Comparison of ENCODE assay signal across 1 cellular context in genomic region chr2:159136405-159136804, GRCh38.
TF ChIP-seq lines count a peak whose summit lies in the region.

No MANE protein-coding gene starts in this region.

TF ChIP-seq in IMR-90, 13 proteins besides CTCF, POLR2A, EP300 and RAD21:
- TF ChIP-seq MAFK (IDR thresholded peaks at IDR 0.05; ENCODE audit: low read depth, low read length): no peak
- no peak for TF ChIP-seq MXI1 (IDR thresholded peaks at IDR 0.05; ENCODE audit: borderline replicate concordance, low read depth, low read length)
- no peak for TF ChIP-seq NFE2L2 (IDR thresholded peaks at IDR 0.05; ENCODE audit: low read depth, low read length)
- TF ChIP-seq, protein P1, sequence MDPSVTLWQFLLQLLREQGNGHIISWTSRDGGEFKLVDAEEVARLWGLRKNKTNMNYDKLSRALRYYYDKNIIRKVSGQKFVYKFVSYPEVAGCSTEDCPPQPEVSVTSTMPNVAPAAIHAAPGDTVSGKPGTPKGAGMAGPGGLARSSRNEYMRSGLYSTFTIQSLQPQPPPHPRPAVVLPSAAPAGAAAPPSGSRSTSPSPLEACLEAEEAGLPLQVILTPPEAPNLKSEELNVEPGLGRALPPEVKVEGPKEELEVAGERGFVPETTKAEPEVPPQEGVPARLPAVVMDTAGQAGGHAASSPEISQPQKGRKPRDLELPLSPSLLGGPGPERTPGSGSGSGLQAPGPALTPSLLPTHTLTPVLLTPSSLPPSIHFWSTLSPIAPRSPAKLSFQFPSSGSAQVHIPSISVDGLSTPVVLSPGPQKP (IDR thresholded peaks at IDR 0.05; ENCODE audit: borderline replicate concordance, low read depth, low read length): no peak
- TF ChIP-seq SMC3 (IDR thresholded peaks at IDR 0.05; ENCODE audit: low read depth, low read length): no peak
- no peak for TF ChIP-seq RFX5 (IDR thresholded peaks at IDR 0.05; ENCODE audit: low read depth, low read length)
- no peak for TF ChIP-seq RCOR1 (IDR thresholded peaks at IDR 0.05; ENCODE audit: insufficient replicate concordance, low read length)
- TF ChIP-seq, protein P2, sequence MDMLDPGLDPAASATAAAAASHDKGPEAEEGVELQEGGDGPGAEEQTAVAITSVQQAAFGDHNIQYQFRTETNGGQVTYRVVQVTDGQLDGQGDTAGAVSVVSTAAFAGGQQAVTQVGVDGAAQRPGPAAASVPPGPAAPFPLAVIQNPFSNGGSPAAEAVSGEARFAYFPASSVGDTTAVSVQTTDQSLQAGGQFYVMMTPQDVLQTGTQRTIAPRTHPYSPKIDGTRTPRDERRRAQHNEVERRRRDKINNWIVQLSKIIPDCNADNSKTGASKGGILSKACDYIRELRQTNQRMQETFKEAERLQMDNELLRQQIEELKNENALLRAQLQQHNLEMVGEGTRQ (IDR thresholded peaks at IDR 0.05; ENCODE audit: low read depth, low read length): no peak
- no peak for TF ChIP-seq MAZ (IDR thresholded peaks at IDR 0.05; ENCODE audit: borderline replicate concordance, low read depth, low read length)
- TF ChIP-seq CHD1 (IDR thresholded peaks at IDR 0.05; ENCODE audit: low read depth, low read length): no peak
- TF ChIP-seq FOS (IDR thresholded peaks at IDR 0.05; ENCODE audit: low read depth, low read length): no peak
- no peak for TF ChIP-seq BHLHE40 (IDR thresholded peaks at IDR 0.05; ENCODE audit: low read depth, low read length)
- no peak for TF ChIP-seq CEBPB (IDR thresholded peaks at IDR 0.05; ENCODE audit: low read depth, low read length)
